In the genomic region with DNA sequence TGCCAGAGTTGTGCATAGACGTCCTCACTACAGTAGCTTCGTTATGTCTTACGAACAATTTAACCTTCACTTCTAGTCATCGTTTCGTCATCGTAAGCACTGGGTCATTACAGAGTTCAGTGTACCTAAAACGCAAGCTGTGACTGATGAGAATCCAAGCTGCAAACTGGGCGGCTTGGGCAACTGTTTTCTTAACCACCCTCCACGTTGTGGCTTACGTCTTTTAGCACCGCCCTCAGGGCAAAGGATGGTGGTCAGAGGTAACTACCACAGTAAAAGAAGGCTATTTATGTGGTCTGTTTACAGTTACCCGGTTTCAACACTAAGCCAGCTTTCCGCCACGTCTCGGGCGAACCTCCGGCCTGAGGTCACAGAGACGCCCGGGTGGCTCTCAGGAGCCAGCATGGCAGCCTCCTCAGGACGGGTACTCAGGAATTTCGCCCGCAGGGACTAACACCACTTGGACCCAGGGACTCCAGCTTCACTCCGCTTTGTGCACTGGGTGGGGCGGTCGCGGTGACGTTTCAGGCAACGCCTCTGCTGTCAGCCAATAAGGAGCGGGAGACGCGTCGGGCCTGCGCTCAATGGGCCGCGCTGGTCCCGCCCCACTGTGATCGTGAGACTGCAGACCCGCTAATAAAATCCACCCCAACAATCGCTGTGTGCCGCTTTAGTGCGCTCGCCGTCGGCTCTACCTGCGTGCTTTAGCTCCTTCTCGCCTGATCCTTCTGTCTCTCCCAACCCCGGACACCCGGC, we compare ENCODE assay signal across 8 cellular contexts. TPM values are rescaled to one million over a fixed set of nuclear protein-coding genes. Genes with fewer than 3 reads are reported as not detected.
DNase-seq lines count a peak whose midpoint lies in the region; ATAC-seq, FAIRE-seq and TF ChIP-seq lines count a peak whose summit lies in the region.

Gene CTH, plus strand, starts transcription at position 665 of the 756 bp plus-strand sequence. CDS start 148 bp downstream, outside the sequence.

- DNase-seq in NCI-H748 treated with DMSO at 0.1 percent for 48 hours (lab: John Stamatoyannopoulos, UW) (peak; percentile 90), dermis blood vessel endothelial cell (peak; percentile 97), HepG2 (ENCODE audit: low spot score) (peak; percentile 94)
- DNase-seq in activated CD4-positive, alpha-beta T cell treated with anti-CD3 and anti-CD28 coated beads, Interleukin-2, amount 50 U/mL, for 48 hours = peak; percentile 92 to 94
- peak; percentile 91 for DNase-seq in stimulated activated CD4-positive, alpha-beta T cell treated with anti-CD3 and anti-CD28 coated beads, Interleukin-4, amount 100 ng/mL, for 1 hour

- TF ChIP-seq CTCF in C4-2B (conservative IDR thresholded peaks at IDR 0.05) (no peak), HepG2 (CRISPR knock-in tag; IDR thresholded peaks at IDR 0.05) (no peak)

- no peaks in the 10 kb centered on the region; a peak in 1 of 5 replicates for H3K27me3 ChIP-seq in HepG2 (ENCODE audit: control insufficient read depth in 1 of 2, insufficient read depth in 2 of 2, low read length in 2 of 2)

- in situ Hi-C loops in HepG2 (cut with HindIII; ENCODE audit: extremely low pct_ligation_motif_present, low pct_unique_long_range_greater_than_20kb) = loop anchor here (5.0 to 10.0 kb wide), 2 partner anchors 58 to 206 kb away; partner anchors contain the start of genes ANKRD13C and LRRC40

- TSS peak; percentile 98 for BruUV-seq in HepG2 (replicated peaks; lab: Mats Ljungman, UMichigan)

- peak; percentile 98 for TF ChIP-seq POLR2A in HepG2 (IDR thresholded peaks at IDR 0.05; ENCODE audit: insufficient read depth in 1 of 2, low read depth in 2 of 2, low read length in 2 of 2)

- CTCF ChIA-PET in HepG2 (lab: Yijun Ruan, JAX; ENCODE audit: low intra/inter-chr PET ratio, low total read pairs) = no interaction called here

- H3K9me3 ChIP-seq in HepG2 (ENCODE audit: low read length) = no peaks in the 10 kb centered on the region

- ATAC-seq in GM19372 (IDR thresholded peaks at IDR 0.05; ENCODE audit: low read depth, unreplicated experiment) = peak; percentile 96
- ATAC-seq in HG03558 (IDR thresholded peaks at IDR 0.05; ENCODE audit: extremely low read depth, unreplicated experiment) = peak; percentile 87
- ATAC-seq in HepG2 = peak; percentile 97

- peaks cover 16% of the 10 kb centered on the region; the same call in 1 of the 2 replicates for H3K4me1 ChIP-seq in HepG2 (ENCODE audit: insufficient read depth, low read length)

- H3K4me2 ChIP-seq in HepG2 (ENCODE audit: low read depth, low read length) = peak within 1 kb of the TSS; percentile 95

- TF ChIP-seq EP300 in HepG2 (IDR thresholded peaks at IDR 0.05; ENCODE audit: low read depth in 2 of 2, low read length in 2 of 2) (0 out of 4 replicates have a peak, but pooled peaks of 1 of the 2 experiments have one; percentile 22), HepG2 (CRISPR knock-in tag; IDR thresholded peaks at IDR 0.05; ENCODE audit: borderline replicate concordance) (no peak)

- 2% methylated on average over 18 of the region's 48 CpGs for WGBS in HepG2 (ENCODE audit: low lambda C conversion rate)

- H3K79me2 ChIP-seq in HepG2 (ENCODE audit: insufficient read depth, low read length) = peaks cover 15% of the 10 kb centered on the region

- peaks cover 0 to 13% of the 10 kb centered on the region in 2 experiments; a peak in 1 of 5 replicates for H3K36me3 ChIP-seq in HepG2 (replicated peaks in 1 of 2; ENCODE audit: control insufficient read depth in 1 of 2, insufficient read depth in 2 of 2, low read length in 2 of 2)

- H4K20me1 ChIP-seq in HepG2 (ENCODE audit: insufficient read depth, low read length) = 0 out of 2 replicates have a peak, but pooled peaks cover 3% of the 10 kb centered on the region

- peak within 1 kb of the TSS; percentile 74 to 89 (median 84) for H3K4me3 ChIP-seq in HepG2 (replicated peaks in 1 of 3; ENCODE audit: insufficient read depth in 1 of 3, low read depth in 2 of 3, low read length in 3 of 3)

- peak; percentile 21; the same call in 1 of the 2 replicates for TF ChIP-seq RAD21 in HepG2 (CRISPR knock-in tag; IDR thresholded peaks at IDR 0.05)

- intact Hi-C loops in HepG2 (cut with micrococcal nuclease; ENCODE audit: unreplicated experiment) = loop anchor here (1.0 to 5.0 kb wide), 3 partner anchors 56 to 268 kb away; partner anchors contain the start of genes ANKRD13C and SRSF11

- POLR2A ChIA-PET in HepG2 (lab: Yijun Ruan, JAX) = interaction anchor here (0.7 to 4.4 kb wide), 19 partner anchors 11 to 671 kb away, joined by 3 to 118 read pairs (median 4); partner anchors contain the start of genes ANKRD13C, LRRC40 and SRSF11

- H2AFZ ChIP-seq in HepG2 (ENCODE audit: low read length) = peak within 1 kb of the TSS; percentile 89

- FAIRE-seq in HepG2 (lab: Jason Lieb, UNC) = peak; percentile 85

- H3K27ac ChIP-seq in C4-2B = peak within 1 kb of the TSS; percentile 73
- H3K27ac ChIP-seq in HepG2 (ENCODE audit: extremely low read length, insufficient read depth, low read length) = peak within 1 kb of the TSS; percentile 95

- H3K9ac ChIP-seq in HepG2 (ENCODE audit: insufficient read depth, low read depth, low read length) = peak within 1 kb of the TSS; percentile 87

TF ChIP-seq in HepG2, 621 proteins besides CTCF, POLR2A, EP300 and RAD21 (continues in another document):
- TF ChIP-seq, protein P1, sequence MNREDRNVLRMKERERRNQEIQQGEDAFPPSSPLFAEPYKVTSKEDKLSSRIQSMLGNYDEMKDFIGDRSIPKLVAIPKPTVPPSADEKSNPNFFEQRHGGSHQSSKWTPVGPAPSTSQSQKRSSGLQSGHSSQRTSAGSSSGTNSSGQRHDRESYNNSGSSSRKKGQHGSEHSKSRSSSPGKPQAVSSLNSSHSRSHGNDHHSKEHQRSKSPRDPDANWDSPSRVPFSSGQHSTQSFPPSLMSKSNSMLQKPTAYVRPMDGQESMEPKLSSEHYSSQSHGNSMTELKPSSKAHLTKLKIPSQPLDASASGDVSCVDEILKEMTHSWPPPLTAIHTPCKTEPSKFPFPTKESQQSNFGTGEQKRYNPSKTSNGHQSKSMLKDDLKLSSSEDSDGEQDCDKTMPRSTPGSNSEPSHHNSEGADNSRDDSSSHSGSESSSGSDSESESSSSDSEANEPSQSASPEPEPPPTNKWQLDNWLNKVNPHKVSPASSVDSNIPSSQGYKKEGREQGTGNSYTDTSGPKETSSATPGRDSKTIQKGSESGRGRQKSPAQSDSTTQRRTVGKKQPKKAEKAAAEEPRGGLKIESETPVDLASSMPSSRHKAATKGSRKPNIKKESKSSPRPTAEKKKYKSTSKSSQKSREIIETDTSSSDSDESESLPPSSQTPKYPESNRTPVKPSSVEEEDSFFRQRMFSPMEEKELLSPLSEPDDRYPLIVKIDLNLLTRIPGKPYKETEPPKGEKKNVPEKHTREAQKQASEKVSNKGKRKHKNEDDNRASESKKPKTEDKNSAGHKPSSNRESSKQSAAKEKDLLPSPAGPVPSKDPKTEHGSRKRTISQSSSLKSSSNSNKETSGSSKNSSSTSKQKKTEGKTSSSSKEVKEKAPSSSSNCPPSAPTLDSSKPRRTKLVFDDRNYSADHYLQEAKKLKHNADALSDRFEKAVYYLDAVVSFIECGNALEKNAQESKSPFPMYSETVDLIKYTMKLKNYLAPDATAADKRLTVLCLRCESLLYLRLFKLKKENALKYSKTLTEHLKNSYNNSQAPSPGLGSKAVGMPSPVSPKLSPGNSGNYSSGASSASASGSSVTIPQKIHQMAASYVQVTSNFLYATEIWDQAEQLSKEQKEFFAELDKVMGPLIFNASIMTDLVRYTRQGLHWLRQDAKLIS (CRISPR knock-in tag; IDR thresholded peaks at IDR 0.05) = peak; percentile 43; the same call in 1 of the 2 replicates
- peak; percentile 82 for TF ChIP-seq PHF8 (CRISPR knock-in tag; IDR thresholded peaks at IDR 0.05)
- TF ChIP-seq, protein P2, sequence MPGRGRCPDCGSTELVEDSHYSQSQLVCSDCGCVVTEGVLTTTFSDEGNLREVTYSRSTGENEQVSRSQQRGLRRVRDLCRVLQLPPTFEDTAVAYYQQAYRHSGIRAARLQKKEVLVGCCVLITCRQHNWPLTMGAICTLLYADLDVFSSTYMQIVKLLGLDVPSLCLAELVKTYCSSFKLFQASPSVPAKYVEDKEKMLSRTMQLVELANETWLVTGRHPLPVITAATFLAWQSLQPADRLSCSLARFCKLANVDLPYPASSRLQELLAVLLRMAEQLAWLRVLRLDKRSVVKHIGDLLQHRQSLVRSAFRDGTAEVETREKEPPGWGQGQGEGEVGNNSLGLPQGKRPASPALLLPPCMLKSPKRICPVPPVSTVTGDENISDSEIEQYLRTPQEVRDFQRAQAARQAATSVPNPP (CRISPR knock-in tag; IDR thresholded peaks at IDR 0.05) = no peak; the same call in 1 of the 2 replicates
- peak; percentile 76; the same call in 1 of the 2 replicates for TF ChIP-seq SIN3A (IDR thresholded peaks at IDR 0.05; ENCODE audit: borderline replicate concordance, low read depth, low read length)
- no peak for TF ChIP-seq NFE2L2 (IDR thresholded peaks at IDR 0.05; ENCODE audit: low read length)
- TF ChIP-seq ZNF563 (CRISPR knock-in tag; IDR thresholded peaks at IDR 0.05) = peak; percentile 32; the same call in 1 of the 2 replicates
- no peak for TF ChIP-seq SCMH1 (CRISPR knock-in tag; IDR thresholded peaks at IDR 0.05; ENCODE audit: borderline replicate concordance)

RNA-seq across cellular contexts. Expression of gene CTH, which starts in this region (rescaled TPM):
- total RNA-seq in dermis blood vessel endothelial cell (1.0 and 1.5 TPM in 2 replicates), HepG2 (2016; rRNA removed; fragmentation: Illumina TruSeq; extraction: Trizol) (8.7 and 12.4 TPM in 2 replicates)
- total RNA-seq in HepG2 (2016; cell fraction: cytosol; rRNA removed; fragmentation: Illumina TruSeq; extraction: Trizol; ENCODE audit: low read depth) = 1.1 and 1.7 TPM in 2 replicates
- total RNA-seq in HepG2 (2016; cell fraction: insoluble cytoplasmic fraction; rRNA removed; fragmentation: Illumina TruSeq; extraction: Trizol) = 9.9 and 12.2 TPM in 2 replicates
- 2.9 and 3.5 TPM in 2 replicates for total RNA-seq in HepG2 (2016; cell fraction: membrane; rRNA removed; fragmentation: Illumina TruSeq; extraction: Trizol)
- total RNA-seq in HepG2 (2016; cell fraction: nucleus; rRNA removed; fragmentation: Illumina TruSeq; extraction: Trizol) = 8.8 and 11.7 TPM in 2 replicates
- polyA plus RNA-seq in HepG2 (2011; rRNA removed) = 15.7 and 19.7 TPM in 2 replicates
- 18.3 and 19.4 TPM in 2 replicates for polyA plus RNA-seq in HepG2 (2011; cell fraction: cytosol; rRNA removed)
- 10.9 and 15.1 TPM in 2 replicates for polyA plus RNA-seq in HepG2 (2011; cell fraction: nucleus; rRNA removed)
- 18.2 and 26.6 TPM in 2 replicates for polyA plus RNA-seq in HepG2 (2012)
- polyA plus RNA-seq in HepG2 (2016; cell fraction: cytosol; fragmentation: Illumina TruSeq; extraction: Trizol; ENCODE audit: low read depth) = 0.96 and 1.1 TPM in 2 replicates
- 14.7 and 15.0 TPM in 2 replicates for polyA plus RNA-seq in HepG2 (2016; cell fraction: insoluble cytoplasmic fraction; fragmentation: Illumina TruSeq; extraction: Trizol; ENCODE audit: low read depth)
- 1.5 and 2.0 TPM in 2 replicates for polyA plus RNA-seq in HepG2 (2016; cell fraction: membrane; fragmentation: Illumina TruSeq; extraction: Trizol; ENCODE audit: low read depth)
- polyA plus RNA-seq in HepG2 (2016; cell fraction: nucleus; fragmentation: Illumina TruSeq; extraction: Trizol; ENCODE audit: insufficient read depth, low read depth) = 10.0 and 12.8 TPM in 2 replicates
- 33.7 and 40.4 TPM in 2 replicates for polyA minus RNA-seq in HepG2 (2011; rRNA and poly(A)+ RNA removed; ENCODE audit: low replicate concordance)
- 13.9 and 16.7 TPM in 2 replicates for polyA minus RNA-seq in HepG2 (2011; cell fraction: cytosol; rRNA and poly(A)+ RNA removed)
- 24.0 and 32.6 TPM in 2 replicates for polyA minus RNA-seq in HepG2 (2011; cell fraction: nucleus; rRNA and poly(A)+ RNA removed)

Comparison
In these comparisons a context has a peak if more than half of its experiments do, and no peak if none do; other contexts are left out.
1. Peak in every context shown above with its lines: DNase-seq, ATAC-seq, H3K4me3 ChIP-seq and H3K27ac ChIP-seq.